In the genomic region with DNA sequence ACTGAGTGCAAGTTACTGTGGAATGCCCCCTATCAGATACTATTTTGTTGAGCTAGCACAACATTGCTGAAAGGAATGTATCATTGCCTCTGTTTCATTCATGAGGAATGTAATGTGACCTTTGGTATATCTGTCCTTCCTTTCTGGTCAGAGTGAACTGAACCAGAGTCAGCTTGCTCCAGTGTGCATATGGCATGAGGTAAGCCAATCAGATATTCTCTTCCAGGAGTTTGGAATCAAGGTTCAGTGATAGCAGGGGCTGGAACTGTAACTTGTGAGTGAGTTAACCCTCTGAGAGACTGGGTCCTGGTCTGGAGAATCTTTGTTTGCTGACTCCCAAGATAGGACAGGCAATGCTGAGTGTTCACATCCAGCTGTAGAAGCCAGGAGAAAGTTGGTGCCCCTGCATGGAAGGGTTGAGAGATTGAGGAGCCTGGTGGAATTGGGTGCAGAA, we compare ENCODE assay signal across 11 cellular contexts. TPM values are rescaled to one million over a fixed set of nuclear protein-coding genes. Genes with fewer than 3 reads are reported as not detected.
DNase-seq lines count a peak whose midpoint lies in the region; ATAC-seq and TF ChIP-seq lines count a peak whose summit lies in the region.
"Had no signal": no experiment of that assay in that cellular context is flagged by ENCODE, and none has a peak within 500 bp of the region (broad histone marks: within the 10 kb centered on the region; RNA-seq: fewer than 3 reads in every experiment).

No MANE protein-coding gene starts in this region.

- intact Hi-C loops in uterus (cut with DNase I; ENCODE audit: low total_unique reads): no loop called here

- ATAC-seq in GM21381 (IDR thresholded peaks at IDR 0.05; ENCODE audit: unreplicated experiment): no peak
- ATAC-seq: gastroesophageal sphincter had no signal

- POLR2A ChIA-PET in RWPE1 (lab: Yijun Ruan, JAX; ENCODE audit: low non-redundant PET): no interaction called here

- H3K9ac ChIP-seq in parathyroid adenoma: no peak overlapping the region
- H3K9ac ChIP-seq: KMS-11 had no signal

- H3K36me3 ChIP-seq in parathyroid adenoma (ENCODE audit: control insufficient read depth, insufficient read depth, low read length) (no peaks in the 10 kb centered on the region), uterus (no peaks in the 10 kb centered on the region)
- H3K36me3 ChIP-seq: gastroesophageal sphincter had no signal

- TF ChIP-seq CTCF in RWPE1 (conservative IDR thresholded peaks at IDR 0.05; ENCODE audit: low read depth) (no peak), parathyroid adenoma (IDR thresholded peaks at IDR 0.05) (no peak), uterus (IDR thresholded peaks at IDR 0.05) (no peak)

- peak overlapping the region; percentile 1 for H3K4me2 ChIP-seq in parathyroid adenoma (ENCODE audit: low read length)
- H3K4me2 ChIP-seq: KMS-11 had no signal

- H3K9me3 ChIP-seq in parathyroid adenoma (ENCODE audit: control insufficient read depth, low read length) (no peaks in the 10 kb centered on the region), uterus (no peaks in the 10 kb centered on the region)
- H3K9me3 ChIP-seq: gastroesophageal sphincter had no signal

- peaks cover 9% of the 10 kb centered on the region for H3K4me1 ChIP-seq in parathyroid adenoma
- H3K4me1 ChIP-seq in uterus: no peaks in the 10 kb centered on the region
- H3K4me1 ChIP-seq: gastroesophageal sphincter had no signal

- H3K79me2 ChIP-seq in parathyroid adenoma: no peaks in the 10 kb centered on the region

- no peak for TF ChIP-seq POLR2A in uterus (IDR thresholded peaks at IDR 0.05)

- peak overlapping the region; percentile 12 for H2AFZ ChIP-seq in parathyroid adenoma

- H3K27ac ChIP-seq in RWPE1 (peak overlapping the region; percentile 50; the same call in 1 of the 2 replicates), parathyroid adenoma (no peak overlapping the region), uterus (no peak overlapping the region)
- H3K27ac ChIP-seq: gastroesophageal sphincter, KMS-11 had no signal

- H3K4me3 ChIP-seq in parathyroid adenoma (ENCODE audit: low read depth, low read length) (no peak overlapping the region), uterus (no peak overlapping the region)
- H3K4me3 ChIP-seq: gastroesophageal sphincter had no signal

- H3K27me3 ChIP-seq in parathyroid adenoma (ENCODE audit: control insufficient read depth, insufficient read depth, low read length) (no peaks in the 10 kb centered on the region), uterus (no peaks in the 10 kb centered on the region)
- H3K27me3 ChIP-seq: gastroesophageal sphincter had no signal

- CTCF ChIA-PET in RWPE1 (lab: Yijun Ruan, JAX): interaction anchor here (0.8 kb wide), 1 partner anchor 12 kb away, joined by 4 read pairs; no protein-coding TSS in a partner anchor

- peak; percentile 96 for DNase-seq in EL
- peak; percentile 56 for DNase-seq in RWPE1 (ENCODE audit: low spot score)
- peak; percentile 88 for DNase-seq in fibroblast of peridontal ligament (ENCODE audit: extremely low read depth)
- DNase-seq in NCI-H69 (lab: John Stamatoyannopoulos, UW): no peak
- DNase-seq in uterus: no peak
- no peak for DNase-seq in stimulated activated CD4-positive, alpha-beta T cell treated with anti-CD3 and anti-CD28 coated beads, Interleukin-4, amount 100 ng/mL, for 4 hours
- DNase-seq: activated CD4-positive, alpha-beta T cell treated with anti-CD3 and anti-CD28 coated beads for 1 hour had no signal

RNA-seq across cellular contexts. Expression of gene OSBPL3, which starts 45.3 kb away (rescaled TPM):
- 1 to 10 TPM; 1.2 to 9.0 (median 3.5) TPM for total RNA-seq in uterus

Comparison
In these comparisons a context has a peak if more than half of its experiments do, and no peak if none do; other contexts are left out.
1. DNase-seq: peak in EL (single experiment), RWPE1 (single experiment) and fibroblast of peridontal ligament (single experiment); none in NCI-H69 (single experiment), uterus (0 of 2) and stimulated activated CD4-positive, alpha-beta T cell treated with anti-CD3 and anti-CD28 coated beads, Interleukin-4, amount 100 ng/mL, for 4 hours (0 of 2).